Comparison of ENCODE assay signal across 27 cellular contexts in the genomic region with DNA sequence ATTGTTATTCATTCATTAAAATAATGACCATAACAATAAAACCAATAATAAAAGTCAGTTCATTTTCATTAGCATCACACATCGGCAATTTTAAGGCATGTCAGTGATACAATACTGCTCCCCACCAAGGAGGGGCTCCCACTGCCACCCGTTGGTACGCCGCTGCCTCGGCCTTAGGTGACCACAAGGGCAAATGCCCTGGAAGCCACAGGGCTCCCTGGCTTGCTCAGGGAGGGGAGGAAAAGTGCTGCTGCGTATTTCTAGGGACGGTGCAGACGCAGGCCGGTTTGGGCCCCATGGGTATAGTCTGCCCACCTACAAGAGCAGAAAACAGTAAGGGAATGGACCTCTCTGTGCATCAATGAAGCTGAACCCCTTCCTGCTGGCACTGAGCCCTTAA.
"Had no signal": no experiment of that assay in that cellular context is flagged by ENCODE, and none has a peak within 500 bp of the region (broad histone marks: within the 10 kb centered on the region; RNA-seq: fewer than 3 reads in every experiment).

No MANE protein-coding gene starts in this region.

- H3K9me3 Mint-ChIP-seq: mesothelial cell of epicardium; naive B cell; natural killer cell; nephron progenitor cell; stimulated activated effector memory CD8-positive, alpha-beta T cell treated with anti-CD3 and anti-CD28 coated beads, Interleukin-12 subunit alpha, Interleukin-12 subunit beta, amount 100 ng/mL, for 72 hours; stimulated activated naive CD8-positive, alpha-beta T cell treated with anti-CD3 and anti-CD28 coated beads, Interleukin-15, Interleukin-2, amounts not matched to agents 100 ng/mL and 50 ng/mL, for 24 hours had no signal

- H3K27ac ChIP-seq: hepatocyte, left ventricle myocardium inferior, pancreas, prostate gland, skin epidermis, suprapubic skin, thoracic aorta, tibial artery, upper lobe of right lung had no signal

- H3K79me2 ChIP-seq: hepatocyte had no signal

- H2AFZ ChIP-seq: hepatocyte had no signal

- H3K4me3 Mint-ChIP-seq: mesothelial cell of epicardium; naive B cell; natural killer cell; nephron progenitor cell; stimulated activated effector memory CD8-positive, alpha-beta T cell treated with anti-CD3 and anti-CD28 coated beads, Interleukin-12 subunit alpha, Interleukin-12 subunit beta, amount 100 ng/mL, for 72 hours; stimulated activated naive CD8-positive, alpha-beta T cell treated with anti-CD3 and anti-CD28 coated beads, Interleukin-15, Interleukin-2, amounts not matched to agents 100 ng/mL and 50 ng/mL, for 24 hours had no signal

- H3K4me1 ChIP-seq: pancreas, prostate gland, upper lobe of right lung had no signal

- H3K4me3 ChIP-seq: hepatocyte, left ventricle myocardium inferior, lung, pancreas, prostate gland, skin epidermis, suprapubic skin, thoracic aorta, tibial artery, upper lobe of right lung had no signal

- H3K4me2 ChIP-seq: hepatocyte had no signal

- H3K36me3 Mint-ChIP-seq: mesothelial cell of epicardium, naive B cell, natural killer cell had no signal

- H3K36me3 ChIP-seq: left ventricle myocardium inferior, pancreas, prostate gland, suprapubic skin, thoracic aorta, tibial artery, upper lobe of right lung had no signal

- H3K27ac Mint-ChIP-seq: mesothelial cell of epicardium; naive B cell; natural killer cell; nephron progenitor cell; stimulated activated effector memory CD8-positive, alpha-beta T cell treated with anti-CD3 and anti-CD28 coated beads, Interleukin-12 subunit alpha, Interleukin-12 subunit beta, amount 100 ng/mL, for 72 hours; stimulated activated naive CD8-positive, alpha-beta T cell treated with anti-CD3 and anti-CD28 coated beads, Interleukin-15, Interleukin-2, amounts not matched to agents 100 ng/mL and 50 ng/mL, for 24 hours had no signal

- H3K9me3 ChIP-seq: left ventricle myocardium inferior, pancreas, prostate gland, suprapubic skin, thoracic aorta, tibial artery, upper lobe of right lung had no signal

- H3K27me3 ChIP-seq: pancreas had no signal

- DNase-seq: islet precursor cell; left ventricle myocardium inferior; naive B cell; natural killer cell; nephron progenitor cell; nucleus accumbens; pancreas; retina; right cardiac atrium; stimulated activated CD4-positive, alpha-beta T cell treated with anti-CD3 and anti-CD28 coated beads, Interleukin-12 subunit alpha, Interleukin-12 subunit beta, amount 100 ng/mL, for 4 hours; stimulated activated CD4-positive, alpha-beta T cell treated with anti-CD3 and anti-CD28 coated beads, Interleukin-15, amount 100 ng/mL, for 24 hours; stimulated activated CD4-positive, alpha-beta T cell treated with anti-CD3 and anti-CD28 coated beads, Interleukin-2, amount 100 ng/mL, for 24 hours; stimulated activated CD4-positive, alpha-beta T cell treated with anti-CD3 and anti-CD28 coated beads, Interleukin-4, amount 100 ng/mL, for 1 hour; stimulated activated naive CD4-positive, alpha-beta T cell; tibial artery; trophoblast cell; upper lobe of right lung had no signal

- ATAC-seq: natural killer cell; pancreas; right cardiac atrium; sciatic nerve; stimulated activated effector memory CD8-positive, alpha-beta T cell treated with anti-CD3 and anti-CD28 coated beads, Interleukin-12 subunit alpha, Interleukin-12 subunit beta, amount 100 ng/mL, for 72 hours; upper lobe of right lung had no signal
